Comparison of ENCODE assay signal across 9 cellular contexts in the genomic region with DNA sequence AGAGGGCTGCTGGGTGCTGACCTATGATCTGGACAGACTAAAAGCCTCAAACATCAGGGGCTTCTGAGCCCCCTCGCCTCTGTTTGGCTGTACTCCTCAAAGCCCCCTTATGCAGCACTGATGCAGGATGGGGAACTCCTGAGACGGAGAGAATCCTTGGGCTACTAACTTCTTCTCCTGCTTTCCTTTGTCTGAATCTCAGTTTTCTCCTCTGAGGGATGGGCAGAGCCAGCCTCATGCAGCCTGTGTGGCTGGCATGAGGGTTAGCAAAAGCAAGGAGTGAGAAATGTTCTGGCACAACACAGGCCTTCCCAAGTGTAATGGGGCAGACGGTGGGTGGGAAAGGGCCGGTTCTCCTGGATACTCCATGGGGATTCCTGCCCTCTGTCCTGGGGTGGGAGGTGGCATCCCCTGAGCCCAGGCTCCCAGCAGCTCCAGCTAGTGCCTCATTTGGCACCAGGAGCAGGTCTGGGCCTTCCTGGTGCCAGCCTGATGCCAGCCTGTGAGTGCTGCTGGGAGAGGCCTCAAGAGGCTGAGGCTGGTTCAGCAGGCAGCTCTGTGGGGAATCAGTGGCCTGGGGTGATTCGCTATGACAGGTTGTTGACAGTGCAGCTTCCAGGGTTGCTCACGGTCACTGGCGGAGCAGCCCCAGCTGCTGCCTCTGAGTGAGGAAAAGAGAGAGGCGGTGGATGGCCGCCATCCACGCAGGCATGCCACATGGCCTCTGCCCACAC. TPM values are rescaled to one million over a fixed set of nuclear protein-coding genes. Genes with fewer than 3 reads are reported as not detected.
DNase-seq lines count a peak whose midpoint lies in the region; ATAC-seq and TF ChIP-seq lines count a peak whose summit lies in the region.
"Had no signal": no experiment of that assay in that cellular context is flagged by ENCODE, and none has a peak within 500 bp of the region (broad histone marks: within the 10 kb centered on the region; RNA-seq: fewer than 3 reads in every experiment).

No MANE protein-coding gene starts in this region.

- peaks cover 3% of the 10 kb centered on the region; the same call in 1 of the 2 replicates for H3K36me3 ChIP-seq in BE2C

- H3K4me1 ChIP-seq in BE2C = peaks cover 5% of the 10 kb centered on the region; the same call in 1 of the 2 replicates

- no peaks in the 10 kb centered on the region for H3K9me3 Mint-ChIP-seq in nephron
- H3K9me3 Mint-ChIP-seq: central memory CD8-positive, alpha-beta T cell had no signal

- H3K27ac Mint-ChIP-seq in nephron (peak overlapping the region in 2 of 3 experiments; percentile 4 to 41), T-helper 17 cell (no peak overlapping the region)

- H3K27me3 Mint-ChIP-seq in nephron (ENCODE audit: low read depth) (no peaks in the 10 kb centered on the region), T-helper 17 cell (peaks cover 24% of the 10 kb centered on the region)

- H3K4me3 Mint-ChIP-seq in nephron = no peak overlapping the region
- H3K4me3 Mint-ChIP-seq in T-helper 17 cell = no peak overlapping the region
- H3K4me3 Mint-ChIP-seq: central memory CD8-positive, alpha-beta T cell had no signal

- peak; percentile 50 for DNase-seq in BE2C
- DNase-seq in LHCN-M2 (ENCODE audit: low read depth) = peak; percentile 72
- no peak for DNase-seq in T-helper 17 cell
- DNase-seq in occipital lobe (lab: John Stamatoyannopoulos, UW) = no peak
- DNase-seq in NCI-H1048 (lab: John Stamatoyannopoulos, UW) = no peak

- H3K36me3 Mint-ChIP-seq in nephron (ENCODE audit: low read depth) (peaks cover 4% of the 10 kb centered on the region), T-helper 17 cell (ENCODE audit: low read depth) (peaks cover 6% of the 10 kb centered on the region)

- H3K4me1 Mint-ChIP-seq in nephron = peaks cover 14% of the 10 kb centered on the region
- peaks cover 28% of the 10 kb centered on the region for H3K4me1 Mint-ChIP-seq in T-helper 17 cell

- H3K4me3 ChIP-seq in BE2C (ENCODE audit: low read depth, low read length) = no peak overlapping the region

- TF ChIP-seq CTCF in BE2C (IDR thresholded peaks at IDR 0.05; ENCODE audit: low read depth, low read length) (no peak), nephron (IDR thresholded peaks at IDR 0.05; ENCODE audit: unreplicated experiment in 3 of 3) (no peak)

- TF ChIP-seq POLR2A in GM18505 (IDR thresholded peaks at IDR 0.05; ENCODE audit: borderline replicate concordance, extremely low read depth, insufficient read depth, insufficient read length) = no peak

- H3K27me3 ChIP-seq in BE2C = no peaks in the 10 kb centered on the region

- no peaks in the 10 kb centered on the region for H3K9me3 ChIP-seq in BE2C
- H3K9me3 ChIP-seq in T-helper 17 cell (ENCODE audit: control insufficient read depth, low read length, poor library complexity, severe bottlenecking) = no peaks in the 10 kb centered on the region

- ATAC-seq in esophagus mucosa (peak; percentile 84), GM18505 (IDR thresholded peaks at IDR 0.05; ENCODE audit: unreplicated experiment) (no peak), T-helper 17 cell (no peak)

RNA-seq across cellular contexts. Expression of a gene that starts 4.0 kb away (rescaled TPM):
- polyA plus RNA-seq in BE2C (2012; ENCODE audit: insufficient read depth, insufficient read length, low read depth) = 57.9 TPM
- total RNA-seq in LHCN-M2 (2014; rRNA removed) = 47.1 and 49.1 TPM in 2 replicates
- 24.0 TPM for polyA plus RNA-seq in LHCN-M2 (2012)
- total RNA-seq in esophagus mucosa = 63.9 TPM
- 10 to 100 TPM; 74.2 to 83.4 TPM for total RNA-seq in T-helper 17 cell
- 32.4 TPM for total RNA-seq in occipital lobe

Comparison
In these comparisons a context has a peak if more than half of its experiments do, and no peak if none do; other contexts are left out.
1. DNase-seq: peak in BE2C (single experiment) and LHCN-M2 (single experiment); none in T-helper 17 cell (0 of 3), occipital lobe (single experiment) and NCI-H1048 (single experiment).